ENCODE assay signal across 16 cellular contexts in the genomic region with DNA sequence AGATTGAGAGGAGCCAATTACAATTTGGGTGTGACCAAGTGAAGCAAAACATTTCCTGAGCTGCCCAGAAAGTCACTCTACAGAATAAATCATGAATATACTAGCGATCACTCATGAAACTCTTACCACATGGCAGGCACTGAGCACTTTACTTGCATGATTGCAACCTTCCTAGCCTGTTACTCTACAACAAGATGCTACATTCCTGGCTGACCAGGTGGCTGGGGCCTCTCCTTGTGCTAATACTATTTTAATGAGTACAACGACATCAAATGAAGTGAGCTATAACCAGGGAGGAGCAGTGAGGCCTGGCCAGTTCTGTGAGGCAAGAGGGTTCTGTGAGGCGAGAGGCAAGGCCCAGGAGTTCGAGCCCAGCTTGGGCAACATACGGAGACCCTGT.
DNase-seq lines count a peak whose midpoint lies in the region; ATAC-seq, FAIRE-seq and TF ChIP-seq lines count a peak whose summit lies in the region.
"Had no signal": no experiment of that assay in that cellular context is flagged by ENCODE, and none has a peak within 500 bp of the region (broad histone marks: within the 10 kb centered on the region; RNA-seq: fewer than 3 reads in every experiment).

No MANE protein-coding gene starts in this region.

- H3K27me3 ChIP-seq in kidney epithelial cell (ENCODE audit: control insufficient read depth, insufficient read depth, low read length): no peaks in the 10 kb centered on the region

- H3K4me3 Mint-ChIP-seq in chondrocyte (ENCODE audit: unreplicated experiment): no peak overlapping the region
- H3K4me3 Mint-ChIP-seq in stimulated activated effector memory CD8-positive, alpha-beta T cell treated with anti-CD3 and anti-CD28 coated beads, Interleukin-12 subunit alpha, Interleukin-12 subunit beta, amount 100 ng/mL, for 72 hours: no peak overlapping the region
- H3K4me3 Mint-ChIP-seq: IgD-negative memory B cell had no signal

- H3K27ac Mint-ChIP-seq in chondrocyte (ENCODE audit: unreplicated experiment): peak overlapping the region; percentile 29
- peak overlapping the region; percentile 1 for H3K27ac Mint-ChIP-seq in stimulated activated effector memory CD8-positive, alpha-beta T cell treated with anti-CD3 and anti-CD28 coated beads, Interleukin-12 subunit alpha, Interleukin-12 subunit beta, amount 100 ng/mL, for 72 hours
- H3K27ac Mint-ChIP-seq: IgD-negative memory B cell had no signal

- H3K36me3 Mint-ChIP-seq in chondrocyte (ENCODE audit: low read depth): peaks cover 12% of the 10 kb centered on the region
- peaks cover 8% of the 10 kb centered on the region for H3K36me3 Mint-ChIP-seq in stimulated activated effector memory CD8-positive, alpha-beta T cell treated with anti-CD3 and anti-CD28 coated beads, Interleukin-12 subunit alpha, Interleukin-12 subunit beta, amount 100 ng/mL, for 72 hours

- peaks cover 38% of the 10 kb centered on the region for H3K4me1 Mint-ChIP-seq in chondrocyte (ENCODE audit: low read depth)
- H3K4me1 Mint-ChIP-seq in stimulated activated effector memory CD8-positive, alpha-beta T cell treated with anti-CD3 and anti-CD28 coated beads, Interleukin-12 subunit alpha, Interleukin-12 subunit beta, amount 100 ng/mL, for 72 hours: peaks cover 14% of the 10 kb centered on the region

- H3K9me3 Mint-ChIP-seq in chondrocyte (ENCODE audit: low read depth): peaks cover 13% of the 10 kb centered on the region
- peaks cover 16% of the 10 kb centered on the region for H3K9me3 Mint-ChIP-seq in stimulated activated effector memory CD8-positive, alpha-beta T cell treated with anti-CD3 and anti-CD28 coated beads, Interleukin-12 subunit alpha, Interleukin-12 subunit beta, amount 100 ng/mL, for 72 hours

- DNase-seq in DMS79 treated with DMSO at 0.1 percent for 48 hours (lab: John Stamatoyannopoulos, UW) (peak; percentile 18), DMS79 (lab: John Stamatoyannopoulos, UW) (no peak), chondrocyte (ENCODE audit: low spot score) (no peak), kidney epithelial cell (ENCODE audit: low read depth) (peak; percentile 61), AG08396 (ENCODE audit: low spot score) (no peak), HCEC 1CT (no peak), GM12892 (ENCODE audit: insufficient read length) (no peak)
- no peak for DNase-seq in stimulated activated effector memory CD8-positive, alpha-beta T cell treated with anti-CD3 and anti-CD28 coated beads, Interleukin-12 subunit alpha, Interleukin-12 subunit beta, amount 100 ng/mL, for 72 hours (ENCODE audit: low spot score in 2 of 2)
- DNase-seq: DMS153, GOT3, NCI-H1417, NCI-H2029 treated with DMSO at 0.1 percent for 48 hours, NCI-H510A treated with DMSO at 0.1 percent for 48 hours, RPMI8226 had no signal

- ATAC-seq in stimulated activated effector memory CD8-positive, alpha-beta T cell treated with anti-CD3 and anti-CD28 coated beads, Interleukin-12 subunit alpha, Interleukin-12 subunit beta, amount 100 ng/mL, for 72 hours: no peak

- no peak for TF ChIP-seq POLR2A in GM12892 (IDR thresholded peaks at IDR 0.05; ENCODE audit: low read depth, low read length)

- H3K4me3 ChIP-seq in kidney epithelial cell (ENCODE audit: low read depth, low read length): no peak overlapping the region

- no peaks in the 10 kb centered on the region for H3K27me3 Mint-ChIP-seq in chondrocyte (ENCODE audit: low read depth)
- H3K27me3 Mint-ChIP-seq: IgD-negative memory B cell had no signal

- no peaks in the 10 kb centered on the region for H3K36me3 ChIP-seq in kidney epithelial cell (ENCODE audit: control insufficient read depth, insufficient read depth, low read length)

- no peak for FAIRE-seq in GM12892 (lab: Jason Lieb, UNC)
- FAIRE-seq: GM12891 had no signal

- TF ChIP-seq CTCF in chondrocyte (IDR thresholded peaks at IDR 0.05): no peak
- TF ChIP-seq CTCF in kidney epithelial cell (IDR thresholded peaks at IDR 0.05; ENCODE audit: insufficient read depth, low read length, poor library complexity, severe bottlenecking): no peak

Comparison
In these comparisons a context has a peak if more than half of its experiments do, and no peak if none do; other contexts are left out.
1. DNase-seq: peak in DMS79 treated with DMSO at 0.1 percent for 48 hours (single experiment) and kidney epithelial cell (single experiment); none in DMS79 (single experiment), chondrocyte (single experiment), stimulated activated effector memory CD8-positive, alpha-beta T cell treated with anti-CD3 and anti-CD28 coated beads, Interleukin-12 subunit alpha, Interleukin-12 subunit beta, amount 100 ng/mL, for 72 hours (0 of 2), AG08396 (single experiment), HCEC 1CT (single experiment) and GM12892 (single experiment).